Comparison of ENCODE assay signal across 12 cellular contexts in genomic region chr7:50497068-50497642, GRCh38. TPM values are rescaled to one million over a fixed set of nuclear protein-coding genes. Genes with fewer than 3 reads are reported as not detected.
A peak's percentile ranks its signal among the peaks of the same experiment; 100 is the strongest.
DNase-seq lines count a peak whose midpoint lies in the region; ATAC-seq and TF ChIP-seq lines count a peak whose summit lies in the region.
"Had no signal": no experiment of that assay in that cellular context is flagged by ENCODE, and none has a peak within 500 bp of the region (broad histone marks: within the 10 kb centered on the region; RNA-seq: fewer than 3 reads in every experiment).

No MANE protein-coding gene starts in this region.

- H3K4ac ChIP-seq in mesenchymal stem cell (ENCODE audit: low read depth in 1 of 2, low read length in 2 of 2), result no peak overlapping the region

- no peaks in the 10 kb centered on the region for H3K36me3 ChIP-seq in colonic mucosa
- H3K36me3 ChIP-seq in mesenchymal stem cell (ENCODE audit: control insufficient read depth in 1 of 2, insufficient read depth in 2 of 2, low read depth in 1 of 2, low read length in 2 of 2), result no peaks in the 10 kb centered on the region
- no peaks in the 10 kb centered on the region for H3K36me3 ChIP-seq in PC-3 (ENCODE audit: low read depth, low read length)

- no peaks in the 10 kb centered on the region for H3K79me2 ChIP-seq in PC-3 (ENCODE audit: low read length)

- no peak overlapping the region for H3K23ac ChIP-seq in mesenchymal stem cell (ENCODE audit: low read length in 2 of 2)

- 62% methylated on average over 7 of the region's 8 CpGs for WGBS in mesenchymal stem cell

- no peaks in the 10 kb centered on the region for H3K79me1 ChIP-seq in mesenchymal stem cell (replicated peaks; ENCODE audit: low read length, poor library complexity, severe bottlenecking)

- H4K20me1 ChIP-seq in PC-3 (ENCODE audit: low read length), result no peaks in the 10 kb centered on the region

- H2BK15ac ChIP-seq in mesenchymal stem cell (ENCODE audit: low read depth, poor library complexity, severe bottlenecking), result peak overlapping the region; percentile 36

- peak overlapping the region; percentile 35 to 37 for H3K18ac ChIP-seq in mesenchymal stem cell (ENCODE audit: low read depth in 1 of 2, low read length in 2 of 2)

- no peak overlapping the region for H3K9ac ChIP-seq in colonic mucosa (ENCODE audit: low read depth in 2 of 2, low read length in 2 of 2)
- H3K9ac ChIP-seq in mesenchymal stem cell (ENCODE audit: low read length), result no peak overlapping the region
- H3K9ac ChIP-seq in PC-3 (ENCODE audit: low read length), result no peak overlapping the region

- H3K27ac ChIP-seq in colonic mucosa (peak overlapping the region; percentile 60), mesenchymal stem cell (ENCODE audit: low read length, poor library complexity, severe bottlenecking) (no peak overlapping the region), PC-3 (ENCODE audit: low read length) (no peak overlapping the region)

- H3K4me3 ChIP-seq in colonic mucosa (no peak overlapping the region), mesenchymal stem cell (ENCODE audit: insufficient read depth in 1 of 2, low read depth in 1 of 2, low read length in 2 of 2) (no peak overlapping the region), PC-3 (ENCODE audit: low read length) (no peak overlapping the region)

- H4K8ac ChIP-seq in mesenchymal stem cell (ENCODE audit: low read length), result no peak overlapping the region

- POLR2A ChIA-PET in PC-3 (lab: Charles Lee; ENCODE audit: unreplicated experiment), result no interaction called here

- BruUV-seq in PC-3 (replicated peaks; lab: Mats Ljungman, UMichigan), result no TSS peak

- no peak overlapping the region for H2AFZ ChIP-seq in mesenchymal stem cell (ENCODE audit: low read depth, low read length)
- H2AFZ ChIP-seq in PC-3 (ENCODE audit: low read length), result no peak overlapping the region

- H3K4me1 ChIP-seq in colonic mucosa, result no peaks in the 10 kb centered on the region
- peaks cover 2% of the 10 kb centered on the region for H3K4me1 ChIP-seq in mesenchymal stem cell (ENCODE audit: control insufficient read depth, insufficient read depth, low read depth, low read length)
- no peaks in the 10 kb centered on the region for H3K4me1 ChIP-seq in PC-3 (ENCODE audit: insufficient read depth, low read length)

- ATAC-seq in PC-3, result no peak

- H3K27me3 ChIP-seq in colonic mucosa (no peaks in the 10 kb centered on the region), mesenchymal stem cell (ENCODE audit: control insufficient read depth in 1 of 2, insufficient read depth in 1 of 2, low read length in 2 of 2) (peaks cover 18 to 34% of the 10 kb centered on the region in 2 experiments), PC-3 (ENCODE audit: low read length) (peaks cover 15% of the 10 kb centered on the region; the same call in 1 of the 2 replicates)

- H3K9me3 ChIP-seq in colonic mucosa, result no peaks in the 10 kb centered on the region
- H3K9me3 ChIP-seq in mesenchymal stem cell (ENCODE audit: control insufficient read depth, low read length), result no peaks in the 10 kb centered on the region
- no peaks in the 10 kb centered on the region for H3K9me3 ChIP-seq in PC-3 (ENCODE audit: low read length)

- intact Hi-C loops in colonic mucosa (cut with DNase I), result no loop called here
- intact Hi-C loops in PC-3 (cut with micrococcal nuclease), result no loop called here

- no peaks in the 10 kb centered on the region for H3K9me2 ChIP-seq in PC-3 (replicated peaks; ENCODE audit: low read length)

- DNase-seq in AG20443 (ENCODE audit: low spot score) (peak; percentile 41), NCI-H146 (lab: John Stamatoyannopoulos, UW) (peak; percentile 78), colonic mucosa (peak; percentile 66), mesenchymal stem cell (peak; percentile 76), NCI-H345 treated with DMSO at 0.1 percent for 48 hours (lab: John Stamatoyannopoulos, UW; ENCODE audit: unreplicated experiment) (no peak), PC-3 (no peak), NCI-H2081 treated with DMSO at 0.1 percent for 48 hours (lab: John Stamatoyannopoulos, UW) (no peak)
- no peak for DNase-seq in activated CD4-positive, alpha-beta T cell treated with anti-CD3 and anti-CD28 coated beads, Interleukin-2, amount 50 U/mL, for 1 hour
- DNase-seq: activated CD4-positive, alpha-beta T cell treated with anti-CD3 and anti-CD28 coated beads, Interleukin-2, amount 50 U/mL, for 48 hours; CD4-positive, alpha-beta memory T cell; NCI-H1694; posterior cingulate gyrus had no signal

- H3F3A ChIP-seq in PC-3 (ENCODE audit: low read length, unreplicated experiment), result no peaks in the 10 kb centered on the region

- H4K91ac ChIP-seq in mesenchymal stem cell (ENCODE audit: low read length), result peak overlapping the region; percentile 61

- no peak overlapping the region for H2AK5ac ChIP-seq in mesenchymal stem cell (ENCODE audit: low read length, severe bottlenecking)

- no peak overlapping the region for H2BK5ac ChIP-seq in mesenchymal stem cell (ENCODE audit: low read depth, low read length, poor library complexity, severe bottlenecking)

- no peak for TF ChIP-seq CTCF in colonic mucosa (IDR thresholded peaks at IDR 0.05)
- no peak for TF ChIP-seq CTCF in PC-3 (conservative IDR thresholded peaks at IDR 0.05; ENCODE audit: low read depth, low read length)

- H2BK12ac ChIP-seq in mesenchymal stem cell (ENCODE audit: low read length in 2 of 2), result peak overlapping the region in 1 of 2 experiments; percentile 61

- no peak overlapping the region for H3K4me2 ChIP-seq in mesenchymal stem cell (ENCODE audit: low read length, poor library complexity, severe bottlenecking)
- no peak overlapping the region for H3K4me2 ChIP-seq in PC-3 (ENCODE audit: low read length)

- CTCF ChIA-PET in PC-3 (lab: Charles Lee), result no interaction called here

- H3K14ac ChIP-seq in mesenchymal stem cell (ENCODE audit: low read length in 2 of 2), result no peak overlapping the region

- H2BK120ac ChIP-seq in mesenchymal stem cell (ENCODE audit: low read depth, low read length), result no peak overlapping the region

RNA-seq across cellular contexts. Expression of gene FIGNL1, which starts 47.0 kb away (rescaled TPM):
- 10 to 100 TPM in 1 of 2 donors, 1 to 10 TPM in 1; 6.1 to 19.0 TPM for total RNA-seq in colonic mucosa
- polyA plus RNA-seq in mesenchymal stem cell (2013, experiment 1 of 2), result 4.0 TPM
- polyA plus RNA-seq in mesenchymal stem cell (2013, experiment 2 of 2), result 4.3 TPM
- total RNA-seq in PC-3 (2014; rRNA removed), result 27.2 and 28.9 TPM in 2 replicates

Comparison
In these comparisons a context has a peak if more than half of its experiments do, and no peak if none do; other contexts are left out.
1. DNase-seq: peak in AG20443 (single experiment), NCI-H146 (single experiment), colonic mucosa (single experiment) and mesenchymal stem cell (single experiment); none in NCI-H345 treated with DMSO at 0.1 percent for 48 hours (single experiment), PC-3 (single experiment), NCI-H2081 treated with DMSO at 0.1 percent for 48 hours (single experiment) and activated CD4-positive, alpha-beta T cell treated with anti-CD3 and anti-CD28 coated beads, Interleukin-2, amount 50 U/mL, for 1 hour (single experiment).